Comparison of ENCODE assay signal across 10 cellular contexts in genomic region chr1:150972417-150972940, GRCh38. TPM values are rescaled to one million over a fixed set of nuclear protein-coding genes. Genes with fewer than 3 reads are reported as not detected.
DNase-seq lines count a peak whose midpoint lies in the region; ATAC-seq, FAIRE-seq and TF ChIP-seq lines count a peak whose summit lies in the region.
"Had no signal": no experiment of that assay in that cellular context is flagged by ENCODE, and none has a peak within 500 bp of the region (broad histone marks: within the 10 kb centered on the region; RNA-seq: fewer than 3 reads in every experiment).

No MANE protein-coding gene starts in this region.

- H3K79me2 ChIP-seq in PC-3 (ENCODE audit: low read length) (peaks cover 63% of the 10 kb centered on the region), endothelial cell of umbilical vein (ENCODE audit: control insufficient read depth, insufficient read depth, low read length) (peaks cover 57% of the 10 kb centered on the region)

- H3K36me3 ChIP-seq in PC-3 (ENCODE audit: low read depth, low read length): peaks cover 16% of the 10 kb centered on the region
- H3K36me3 ChIP-seq in endothelial cell of umbilical vein (ENCODE audit: control insufficient read depth in 2 of 2, extremely low read depth in 1 of 2, insufficient read depth in 2 of 2, low read length in 2 of 2): peaks cover 8 to 9% of the 10 kb centered on the region in 2 experiments
- H3K36me3 ChIP-seq in pancreas: peaks cover 0 to 14% (median 9%) of the 10 kb centered on the region in 3 donors

- dilution Hi-C loops in endothelial cell of umbilical vein (cut with MboI; ENCODE audit: extremely low pct_ligation_motif_present, low sequenced_read_pairs): no loop called here

- TF ChIP-seq POLR2A in endothelial cell of umbilical vein (IDR thresholded peaks at IDR 0.05; ENCODE audit: low read depth, low read length): no peak

- H3K27me3 ChIP-seq in PC-3 (ENCODE audit: low read length) (no peaks in the 10 kb centered on the region), endothelial cell of umbilical vein (ENCODE audit: control insufficient read depth in 2 of 2, insufficient read depth in 2 of 2, low read length in 2 of 2) (no peaks in the 10 kb centered on the region), pancreas (no peaks in the 10 kb centered on the region)

- H3K9me3 Mint-ChIP-seq in Calu3 (ENCODE audit: low read depth, unreplicated experiment): no peaks in the 10 kb centered on the region

- peak overlapping the region; percentile 99 for H3K4me2 ChIP-seq in PC-3 (ENCODE audit: low read length)
- peak overlapping the region; percentile 62 for H3K4me2 ChIP-seq in endothelial cell of umbilical vein (ENCODE audit: insufficient read depth, low read length)

- peaks cover 42% of the 10 kb centered on the region for H3K4me1 ChIP-seq in PC-3 (ENCODE audit: insufficient read depth, low read length)
- peaks cover 25% of the 10 kb centered on the region for H3K4me1 ChIP-seq in endothelial cell of umbilical vein (ENCODE audit: control insufficient read depth, extremely low read depth, insufficient read depth, low read length)
- H3K4me1 ChIP-seq in pancreas: peaks cover 16 to 43% (median 23%) of the 10 kb centered on the region in 3 donors

- TF ChIP-seq CTCF in Calu3 (IDR thresholded peaks at IDR 0.05; ENCODE audit: unreplicated experiment) (no peak), PC-3 (conservative IDR thresholded peaks at IDR 0.05; ENCODE audit: low read depth, low read length) (no peak), endothelial cell of umbilical vein (IDR thresholded peaks at IDR 0.05; ENCODE audit: extremely low read depth in 1 of 2, insufficient read depth in 1 of 2, low read depth in 1 of 2, low read length in 2 of 2) (no peak), pancreas (IDR thresholded peaks at IDR 0.05) (no peak), GM10248 (IDR thresholded peaks at IDR 0.05; ENCODE audit: control extremely low read depth, extremely low read depth, low read depth, missing control alignments) (no peak)

- H3K9me3 ChIP-seq in PC-3 (ENCODE audit: low read length) (no peaks in the 10 kb centered on the region), endothelial cell of umbilical vein (replicated peaks; ENCODE audit: control insufficient read depth, insufficient read depth, low read length) (no peaks in the 10 kb centered on the region), pancreas (no peaks in the 10 kb centered on the region)

- H3K9me2 ChIP-seq in PC-3 (replicated peaks; ENCODE audit: low read length): no peaks in the 10 kb centered on the region

- BruUV-seq in Calu3 (replicated peaks; lab: Mats Ljungman, UMichigan): no TSS peak
- BruUV-seq in PC-3 (replicated peaks; lab: Mats Ljungman, UMichigan): TSS peak; percentile 27
- TSS peak; percentile 27 for BruUV-seq in endothelial cell of umbilical vein (replicated peaks; lab: Mats Ljungman, UMichigan)

- ATAC-seq in PC-3: no peak
- peak in 1 of 4 donors; percentile 11 for ATAC-seq in pancreas
- no peak for ATAC-seq in GM19351 (IDR thresholded peaks at IDR 0.05; ENCODE audit: unreplicated experiment)

- DNase-seq in Calu3 (no peak), PC-3 (no peak), endothelial cell of umbilical vein (ENCODE audit: low read depth, low spot score) (no peak), pancreas (peak in 3 of 6 donors; percentile 29 to 53 (median 53)), RPMI8226 (no peak), SHP77 (lab: John Stamatoyannopoulos, UW) (no peak), GM10248 (ENCODE audit: extremely low spot score) (no peak)
- DNase-seq: NCI-H345; stimulated activated naive CD4-positive, alpha-beta T cell had no signal

- CTCF ChIA-PET in Calu3 (lab: Charles Lee) (no interaction called here), PC-3 (lab: Charles Lee) (no interaction called here), endothelial cell of umbilical vein (lab: Charles Lee) (interaction anchor here (17.1 kb wide), 1 partner anchor 25 kb away, joined by 278 read pairs; no protein-coding TSS in a partner anchor), GM10248 (lab: Yijun Ruan, JAX) (no interaction called here)

- intact Hi-C loops in Calu3 (cut with micrococcal nuclease; ENCODE audit: unreplicated experiment) (no loop called here), PC-3 (cut with micrococcal nuclease) (no loop called here), endothelial cell of umbilical vein (cut with micrococcal nuclease) (no loop called here), pancreas (cut with DNase I) (no loop called here)

- peaks cover 58% of the 10 kb centered on the region for H3K36me3 Mint-ChIP-seq in Calu3 (ENCODE audit: insufficient read depth, unreplicated experiment)

- H3K9ac ChIP-seq in PC-3 (ENCODE audit: low read length) (peak overlapping the region; percentile 93; the same call in 1 of the 2 replicates), endothelial cell of umbilical vein (replicated peaks; ENCODE audit: extremely low read depth, insufficient read depth, low read length) (no peak overlapping the region)

- 35 to 39% methylated on average over 4 of the region's 4 CpGs for WGBS in pancreas, 2 donors

- no peaks in the 10 kb centered on the region for H3K9me1 ChIP-seq in endothelial cell of umbilical vein (replicated peaks; ENCODE audit: control insufficient read depth, extremely low read depth, insufficient read depth, low read length)

- H3K27ac ChIP-seq in PC-3 (ENCODE audit: low read length): no peak overlapping the region
- no peak overlapping the region for H3K27ac ChIP-seq in endothelial cell of umbilical vein (ENCODE audit: insufficient read depth, low read depth, low read length)
- peak overlapping the region; percentile 18 to 91 (median 58) for H3K27ac ChIP-seq in pancreas

- FAIRE-seq in endothelial cell of umbilical vein (lab: Jason Lieb, UNC) (no peak), pancreas (lab: Jason Lieb, UNC) (no peak)

- POLR2A ChIA-PET in PC-3 (lab: Charles Lee; ENCODE audit: unreplicated experiment) (interaction anchor here (1.2 kb wide), 1 partner anchor 14 kb away, joined by 3 read pairs; no protein-coding TSS in a partner anchor), endothelial cell of umbilical vein (lab: Charles Lee) (no interaction called here), GM10248 (lab: Yijun Ruan, JAX) (no interaction called here)

- H3K4me3 Mint-ChIP-seq in Calu3 (ENCODE audit: low read depth, unreplicated experiment): peak overlapping the region; percentile 82

- H3K4me1 Mint-ChIP-seq in Calu3 (ENCODE audit: low read depth, unreplicated experiment): peaks cover 45% of the 10 kb centered on the region

- H3K27ac Mint-ChIP-seq in Calu3 (ENCODE audit: unreplicated experiment): peak overlapping the region; percentile 49

- H4K20me1 ChIP-seq in PC-3 (ENCODE audit: low read length) (peaks cover 26% of the 10 kb centered on the region), endothelial cell of umbilical vein (replicated peaks; ENCODE audit: control insufficient read depth, extremely low read depth, insufficient read depth, low read length) (no peaks in the 10 kb centered on the region)

- H2AFZ ChIP-seq in PC-3 (ENCODE audit: low read length) (no peak overlapping the region), endothelial cell of umbilical vein (ENCODE audit: low read depth, low read length) (no peak overlapping the region)

- peaks cover 4% of the 10 kb centered on the region for H3F3A ChIP-seq in PC-3 (ENCODE audit: low read length, unreplicated experiment)

- no peaks in the 10 kb centered on the region for H3K27me3 Mint-ChIP-seq in Calu3 (ENCODE audit: unreplicated experiment)

- peak overlapping the region; percentile 90 for H3K4me3 ChIP-seq in PC-3 (ENCODE audit: low read length)
- no peak overlapping the region for H3K4me3 ChIP-seq in endothelial cell of umbilical vein (replicated peaks in 1 of 3; ENCODE audit: insufficient read depth in 1 of 3, low read depth in 1 of 3, low read length in 3 of 3)
- H3K4me3 ChIP-seq in pancreas: peak overlapping the region in 3 of 4 donors; percentile 72 to 77 (median 74)

RNA-seq across cellular contexts. Expression of gene CERS2, which starts 2.2 kb away (rescaled TPM):
- 214 and 226 TPM in 2 replicates for total RNA-seq in Calu3 (2022)
- 176 TPM in 2 replicates for total RNA-seq in PC-3 (2014; rRNA removed)
- total RNA-seq in endothelial cell of umbilical vein: 155 and 171 TPM in 2 replicates
- polyA plus RNA-seq in endothelial cell of umbilical vein: 143 and 158 TPM in 2 replicates
- polyA plus RNA-seq in endothelial cell of umbilical vein (2011; cell fraction: cytosol; rRNA removed): 158 and 161 TPM in 2 replicates
- polyA plus RNA-seq in endothelial cell of umbilical vein (2011; cell fraction: nucleus; rRNA removed): 124 and 141 TPM in 2 replicates
- polyA plus RNA-seq in endothelial cell of umbilical vein (2012): 96.0 and 136 TPM in 2 replicates
- 178 and 194 TPM in 2 replicates for polyA minus RNA-seq in endothelial cell of umbilical vein
- 167 TPM for polyA minus RNA-seq in endothelial cell of umbilical vein (2011; cell fraction: cytosol; rRNA and poly(A)+ RNA removed)
- polyA minus RNA-seq in endothelial cell of umbilical vein (2011; cell fraction: nucleus; rRNA and poly(A)+ RNA removed): 40.8 and 75.8 TPM in 2 replicates
- total RNA-seq in pancreas: 100 to 1,000 TPM in 3 of 6 donors, 10 to 100 TPM in 3; 75.0 to 155 (median 94.6) TPM
- 100 to 1,000 TPM; 112 to 122 TPM for polyA plus RNA-seq in pancreas

RNA-seq across cellular contexts. Expression of gene ANXA9, which starts 9.6 kb away (rescaled TPM):
- total RNA-seq in Calu3 (2022): 15.4 and 20.1 TPM in 2 replicates
- total RNA-seq in PC-3 (2014; rRNA removed): 0.18 and 0.75 TPM in 2 replicates
- total RNA-seq in endothelial cell of umbilical vein: not detected in 2 replicates
- not detected in 2 replicates for polyA plus RNA-seq in endothelial cell of umbilical vein
- polyA plus RNA-seq in endothelial cell of umbilical vein (2011; cell fraction: cytosol; rRNA removed): not detected in 2 replicates
- not detected in 2 replicates for polyA plus RNA-seq in endothelial cell of umbilical vein (2011; cell fraction: nucleus; rRNA removed)
- polyA plus RNA-seq in endothelial cell of umbilical vein (2012): 0.46 and 0.62 TPM in 2 replicates
- polyA minus RNA-seq in endothelial cell of umbilical vein: not detected in 2 replicates
- polyA minus RNA-seq in endothelial cell of umbilical vein (2011; cell fraction: cytosol; rRNA and poly(A)+ RNA removed): 2.2 TPM
- polyA minus RNA-seq in endothelial cell of umbilical vein (2011; cell fraction: nucleus; rRNA and poly(A)+ RNA removed): not detected in 2 replicates
- total RNA-seq in pancreas: 10 to 100 TPM; 11.7 to 17.6 (median 13.8) TPM
- 10 to 100 TPM; 18.1 to 30.7 TPM for polyA plus RNA-seq in pancreas

RNA-seq across cellular contexts. Expression of gene MINDY1, which starts 34.2 kb away (rescaled TPM):
- 17.2 and 17.6 TPM in 2 replicates for total RNA-seq in Calu3 (2022)
- 6.3 and 7.8 TPM in 2 replicates for total RNA-seq in PC-3 (2014; rRNA removed)
- total RNA-seq in endothelial cell of umbilical vein: 11.7 and 12.0 TPM in 2 replicates
- polyA plus RNA-seq in endothelial cell of umbilical vein: 15.4 and 16.1 TPM in 2 replicates
- 11.2 and 11.5 TPM in 2 replicates for polyA plus RNA-seq in endothelial cell of umbilical vein (2011; cell fraction: cytosol; rRNA removed)
- 21.3 and 26.7 TPM in 2 replicates for polyA plus RNA-seq in endothelial cell of umbilical vein (2011; cell fraction: nucleus; rRNA removed)
- polyA plus RNA-seq in endothelial cell of umbilical vein (2012): 8.4 and 10.3 TPM in 2 replicates
- 15.4 and 22.7 TPM in 2 replicates for polyA minus RNA-seq in endothelial cell of umbilical vein
- polyA minus RNA-seq in endothelial cell of umbilical vein (2011; cell fraction: cytosol; rRNA and poly(A)+ RNA removed): 7.9 TPM
- 10.0 and 10.7 TPM in 2 replicates for polyA minus RNA-seq in endothelial cell of umbilical vein (2011; cell fraction: nucleus; rRNA and poly(A)+ RNA removed)
- total RNA-seq in pancreas: 10 to 100 TPM; 24.1 to 35.5 (median 32.4) TPM
- 10 to 100 TPM; 23.1 to 24.2 TPM for polyA plus RNA-seq in pancreas

RNA-seq across cellular contexts. Expression of gene PRUNE1, which starts 35.8 kb away (rescaled TPM):
- 15.9 and 16.0 TPM in 2 replicates for total RNA-seq in Calu3 (2022)
- total RNA-seq in PC-3 (2014; rRNA removed): 19.4 and 20.3 TPM in 2 replicates
- 8.0 and 8.6 TPM in 2 replicates for total RNA-seq in endothelial cell of umbilical vein
- polyA plus RNA-seq in endothelial cell of umbilical vein: 17.5 and 19.3 TPM in 2 replicates
- polyA plus RNA-seq in endothelial cell of umbilical vein (2011; cell fraction: cytosol; rRNA removed): 11.9 and 12.9 TPM in 2 replicates
- 10.1 and 10.7 TPM in 2 replicates for polyA plus RNA-seq in endothelial cell of umbilical vein (2011; cell fraction: nucleus; rRNA removed)
- polyA plus RNA-seq in endothelial cell of umbilical vein (2012): 5.9 and 7.5 TPM in 2 replicates
- polyA minus RNA-seq in endothelial cell of umbilical vein: 18.7 and 21.9 TPM in 2 replicates
- polyA minus RNA-seq in endothelial cell of umbilical vein (2011; cell fraction: cytosol; rRNA and poly(A)+ RNA removed): 22.6 TPM
- 5.5 and 6.2 TPM in 2 replicates for polyA minus RNA-seq in endothelial cell of umbilical vein (2011; cell fraction: nucleus; rRNA and poly(A)+ RNA removed)
- total RNA-seq in pancreas: 10 to 100 TPM in 2 of 6 donors, 1 to 10 TPM in 4; 6.4 to 11.1 (median 8.1) TPM
- 10 to 100 TPM in 1 of 2 donors, 1 to 10 TPM in 1; 6.7 to 16.7 TPM for polyA plus RNA-seq in pancreas

RNA-seq across cellular contexts. Expression of gene SETDB1, which starts 46.3 kb away (rescaled TPM):
- total RNA-seq in Calu3 (2022): 64.9 and 70.6 TPM in 2 replicates
- 35.4 and 42.4 TPM in 2 replicates for total RNA-seq in PC-3 (2014; rRNA removed)
- 42.0 and 49.2 TPM in 2 replicates for total RNA-seq in endothelial cell of umbilical vein
- polyA plus RNA-seq in endothelial cell of umbilical vein: 25.1 and 25.3 TPM in 2 replicates
- 23.9 and 24.8 TPM in 2 replicates for polyA plus RNA-seq in endothelial cell of umbilical vein (2011; cell fraction: cytosol; rRNA removed)
- polyA plus RNA-seq in endothelial cell of umbilical vein (2011; cell fraction: nucleus; rRNA removed): 82.1 and 83.5 TPM in 2 replicates
- polyA plus RNA-seq in endothelial cell of umbilical vein (2012): 27.1 and 29.8 TPM in 2 replicates
- polyA minus RNA-seq in endothelial cell of umbilical vein: 74.2 and 80.9 TPM in 2 replicates
- polyA minus RNA-seq in endothelial cell of umbilical vein (2011; cell fraction: cytosol; rRNA and poly(A)+ RNA removed): 27.0 TPM
- 48.6 and 72.3 TPM in 2 replicates for polyA minus RNA-seq in endothelial cell of umbilical vein (2011; cell fraction: nucleus; rRNA and poly(A)+ RNA removed)
- total RNA-seq in pancreas: 10 to 100 TPM; 15.2 to 25.5 (median 20.6) TPM
- 10 to 100 TPM; 20.5 to 23.1 TPM for polyA plus RNA-seq in pancreas

Comparison
In these comparisons a context has a peak if more than half of its experiments do, and no peak if none do; other contexts are left out.
1. H3K27ac ChIP-seq: peak in pancreas (4 of 4); none in PC-3 (single experiment) and endothelial cell of umbilical vein (single experiment).
2. H3K4me3 ChIP-seq: peak in PC-3 (single experiment) and pancreas (3 of 4); none in endothelial cell of umbilical vein (0 of 3).